34 cellular contexts compared by ENCODE assay signal in genomic region chr3:117255736-117256135, GRCh38.
DNase-seq lines count a peak whose midpoint lies in the region; ATAC-seq, FAIRE-seq and TF ChIP-seq lines count a peak whose summit lies in the region.
"Had no signal": no experiment of that assay in that cellular context is flagged by ENCODE, and none has a peak within 500 bp of the region (broad histone marks: within the 10 kb centered on the region; RNA-seq: fewer than 3 reads in every experiment).

No MANE protein-coding gene starts in this region.

- H4K20me1 ChIP-seq in HepG2 (ENCODE audit: insufficient read depth, low read length): no peaks in the 10 kb centered on the region
- H4K20me1 ChIP-seq: BLaER1; BLaER1 treated with 17β-estradiol and CSF1 and Interleukin-3, amounts not matched to agents 10 nM and 100 nM had no signal

- POLR2A ChIA-PET in HepG2 (lab: Yijun Ruan, JAX): no interaction called here

- H3K9me3 ChIP-seq in liver (ENCODE audit: control insufficient read depth in 4 of 4, low read length in 3 of 4): no peaks in the 10 kb centered on the region
- no peaks in the 10 kb centered on the region for H3K9me3 ChIP-seq in HepG2 (ENCODE audit: low read length)
- H3K9me3 ChIP-seq in right lobe of liver: no peaks in the 10 kb centered on the region
- H3K9me3 ChIP-seq in trophoblast cell (ENCODE audit: insufficient read depth, low read depth, low read length): no peaks in the 10 kb centered on the region
- H3K9me3 ChIP-seq: A549; BE2C; BLaER1; BLaER1 treated with 17β-estradiol and CSF1 and Interleukin-3, amounts not matched to agents 10 nM and 100 nM; Caco-2 had no signal

- H3K27ac ChIP-seq in liver (ENCODE audit: low read depth in 1 of 2, low read length in 2 of 2) (no peak overlapping the region), HepG2 (ENCODE audit: extremely low read length, insufficient read depth, low read length) (no peak overlapping the region), right lobe of liver (peak overlapping the region in 1 of 3 donors; percentile 32), trophoblast cell (ENCODE audit: low read depth, low read length) (no peak overlapping the region)
- H3K27ac ChIP-seq: 22Rv1; A549; BLaER1; BLaER1 treated with 17β-estradiol and CSF1 and Interleukin-3, amounts not matched to agents 10 nM and 100 nM; C4-2B had no signal

- TF ChIP-seq CTCF in liver (IDR thresholded peaks at IDR 0.05; ENCODE audit: low read depth, low read length, missing input control) (no peak), HepG2 (CRISPR knock-in tag; IDR thresholded peaks at IDR 0.05) (no peak), D721Med (IDR thresholded peaks at IDR 0.05; ENCODE audit: insufficient read depth, missing control alignments) (no peak), right lobe of liver (IDR thresholded peaks at IDR 0.05) (no peak)

- no peak for TF ChIP-seq EP300 in HepG2 (IDR thresholded peaks at IDR 0.05; ENCODE audit: low read depth in 2 of 2, low read length in 2 of 2)
- no peak for TF ChIP-seq EP300 in HepG2 (CRISPR knock-in tag; IDR thresholded peaks at IDR 0.05; ENCODE audit: borderline replicate concordance)

- H3K4me3 ChIP-seq in liver (ENCODE audit: low read depth in 1 of 3, low read length in 3 of 3) (no peak overlapping the region), HepG2 (replicated peaks in 1 of 3; ENCODE audit: insufficient read depth in 1 of 3, low read depth in 2 of 3, low read length in 3 of 3) (no peak overlapping the region), right lobe of liver (no peak overlapping the region), trophoblast cell (ENCODE audit: low read depth, low read length) (no peak overlapping the region)
- H3K4me3 ChIP-seq: A549; BLaER1; BLaER1 treated with 17β-estradiol and CSF1 and Interleukin-3, amounts not matched to agents 10 nM and 100 nM had no signal

- no peak for TF ChIP-seq RAD21 in liver (IDR thresholded peaks at IDR 0.05)
- no peak for TF ChIP-seq RAD21 in HepG2 (CRISPR knock-in tag; IDR thresholded peaks at IDR 0.05)

- H2BK12ac ChIP-seq in trophoblast cell (ENCODE audit: low read length): no peak overlapping the region

- H3K79me2 ChIP-seq in HepG2 (ENCODE audit: insufficient read depth, low read length): no peaks in the 10 kb centered on the region
- no peaks in the 10 kb centered on the region for H3K79me2 ChIP-seq in trophoblast cell (ENCODE audit: control insufficient read depth, insufficient read depth, low read length, poor library complexity)

- FAIRE-seq in HepG2 (lab: Jason Lieb, UNC): no peak
- FAIRE-seq in D721Med (lab: Jason Lieb, UNC): peak; percentile 25
- no peak for FAIRE-seq in HTR-8/SVneo (lab: Jason Lieb, UNC)
- FAIRE-seq: A204.1, A549 had no signal

- no peak overlapping the region for H3K4ac ChIP-seq in trophoblast cell (ENCODE audit: low read depth, low read length)

- H3K79me1 ChIP-seq in trophoblast cell (ENCODE audit: low read length): no peaks in the 10 kb centered on the region

- no peak overlapping the region for H3K18ac ChIP-seq in trophoblast cell (ENCODE audit: low read length)

- H4K91ac ChIP-seq in trophoblast cell (ENCODE audit: low read depth, low read length): no peak overlapping the region

- H3K36me3 ChIP-seq in liver (ENCODE audit: control insufficient read depth in 4 of 4, insufficient read depth in 3 of 4, low read depth in 1 of 4, low read length in 3 of 4) (no peaks in the 10 kb centered on the region), HepG2 (replicated peaks in 1 of 2; ENCODE audit: control insufficient read depth in 1 of 2, insufficient read depth in 2 of 2, low read length in 2 of 2) (no peaks in the 10 kb centered on the region), right lobe of liver (no peaks in the 10 kb centered on the region), trophoblast cell (ENCODE audit: control insufficient read depth in 1 of 2, insufficient read depth in 2 of 2, low read length in 2 of 2) (no peaks in the 10 kb centered on the region)
- H3K36me3 ChIP-seq: BE2C; BLaER1; BLaER1 treated with 17β-estradiol and CSF1 and Interleukin-3, amounts not matched to agents 10 nM and 100 nM had no signal

- H3K23ac ChIP-seq in trophoblast cell (ENCODE audit: low read length): no peak overlapping the region

- H3K4me1 ChIP-seq in liver (ENCODE audit: control insufficient read depth in 4 of 4, insufficient read depth in 4 of 4, low read length in 3 of 4) (peaks cover 2 to 10% (median 7%) of the 10 kb centered on the region in 4 donors), HepG2 (ENCODE audit: insufficient read depth, low read length) (no peaks in the 10 kb centered on the region), right lobe of liver (peaks cover 0 to 13% (median 0%) of the 10 kb centered on the region in 4 donors), trophoblast cell (ENCODE audit: control insufficient read depth in 1 of 2, insufficient read depth in 2 of 2, low read length in 2 of 2) (no peaks in the 10 kb centered on the region)
- H3K4me1 ChIP-seq: BE2C; BLaER1; BLaER1 treated with 17β-estradiol and CSF1 and Interleukin-3, amounts not matched to agents 10 nM and 100 nM had no signal

- no peak for TF ChIP-seq POLR2A in HepG2 (IDR thresholded peaks at IDR 0.05; ENCODE audit: insufficient read depth in 1 of 2, low read depth in 2 of 2, low read length in 2 of 2)
- TF ChIP-seq POLR2A in right lobe of liver (IDR thresholded peaks at IDR 0.05): no peak

- no peak overlapping the region for H2BK5ac ChIP-seq in trophoblast cell (ENCODE audit: low read depth, low read length, poor library complexity)

- BruUV-seq in HepG2 (replicated peaks; lab: Mats Ljungman, UMichigan): no TSS peak

- ATAC-seq in HepG2: no peak
- ATAC-seq in left lobe of liver: peak; percentile 58
- ATAC-seq in right lobe of liver: peak; percentile 39 to 89 (median 58)
- ATAC-seq: A549; CD8-positive, alpha-beta T cell had no signal

- CTCF ChIA-PET in HepG2 (lab: Yijun Ruan, JAX; ENCODE audit: low intra/inter-chr PET ratio, low total read pairs): no interaction called here

- H3K27me3 ChIP-seq in liver (ENCODE audit: control insufficient read depth in 4 of 4, insufficient read depth in 4 of 4, low read length in 3 of 4) (no peaks in the 10 kb centered on the region), HepG2 (ENCODE audit: control insufficient read depth in 1 of 2, insufficient read depth in 2 of 2, low read length in 2 of 2) (no peaks in the 10 kb centered on the region; a peak in 1 of 5 replicates), right lobe of liver (no peaks in the 10 kb centered on the region), trophoblast cell (ENCODE audit: insufficient read depth, low read length) (no peaks in the 10 kb centered on the region)
- H3K27me3 ChIP-seq: BE2C; BLaER1; BLaER1 treated with 17β-estradiol and CSF1 and Interleukin-3, amounts not matched to agents 10 nM and 100 nM had no signal

- no peak overlapping the region for H4K12ac ChIP-seq in trophoblast cell (ENCODE audit: low read depth, low read length)

- no peak overlapping the region for H3K14ac ChIP-seq in trophoblast cell (ENCODE audit: low read length)

- no peak overlapping the region for H2AK5ac ChIP-seq in trophoblast cell (ENCODE audit: low read length)

- intact Hi-C loops in HepG2 (cut with micrococcal nuclease; ENCODE audit: unreplicated experiment): no loop called here
- intact Hi-C loops in right lobe of liver (cut with DNase I): no loop called here

- WGBS in liver: 92% methylated on average over 1 of the region's 1 CpG
- 3% methylated on average over 1 of the region's 1 CpG for WGBS in HepG2 (ENCODE audit: low lambda C conversion rate)
- 71% methylated on average over 1 of the region's 1 CpG for WGBS in right lobe of liver (ENCODE audit: insufficient coverage, low coverage, low lambda C conversion rate, missing lambda C conversion rate)
- no CpG with 5 or more reads among the region's 1 CpG for WGBS in trophoblast cell (ENCODE audit: extremely low coverage, insufficient coverage, insufficient read length)

- no peak overlapping the region for H2AFZ ChIP-seq in HepG2 (ENCODE audit: low read length)
- no peak overlapping the region for H2AFZ ChIP-seq in trophoblast cell (ENCODE audit: insufficient read depth, low read length, poor library complexity)

- H3K9ac ChIP-seq in liver (ENCODE audit: low read depth in 1 of 2, low read length in 2 of 2) (no peak overlapping the region), HepG2 (ENCODE audit: insufficient read depth, low read depth, low read length) (no peak overlapping the region), trophoblast cell (ENCODE audit: low read length) (no peak overlapping the region)
- H3K9ac ChIP-seq: BLaER1; BLaER1 treated with 17β-estradiol and CSF1 and Interleukin-3, amounts not matched to agents 10 nM and 100 nM had no signal

- H4K8ac ChIP-seq in trophoblast cell (ENCODE audit: low read depth, low read length): no peak overlapping the region

- H2BK120ac ChIP-seq in trophoblast cell (ENCODE audit: insufficient read depth, low read length, poor library complexity): no peak overlapping the region

- in situ Hi-C loops in HepG2 (cut with HindIII; ENCODE audit: extremely low pct_ligation_motif_present, low pct_unique_long_range_greater_than_20kb): no loop called here

- H3K4me2 ChIP-seq in HepG2 (ENCODE audit: low read depth, low read length): no peak overlapping the region
- H3K4me2 ChIP-seq in trophoblast cell (ENCODE audit: low read length): no peak overlapping the region
- H3K4me2 ChIP-seq: A549; BLaER1; BLaER1 treated with 17β-estradiol and CSF1 and Interleukin-3, amounts not matched to agents 10 nM and 100 nM had no signal

- DNase-seq in HepG2 (ENCODE audit: low spot score): no peak
- no peak for DNase-seq in D721Med (ENCODE audit: insufficient read length, low spot score)
- DNase-seq in left lobe of liver (ENCODE audit: low spot score): no peak
- DNase-seq in right lobe of liver: no peak
- no peak for DNase-seq in trophoblast cell
- DNase-seq in HTR-8/SVneo (ENCODE audit: insufficient read length, low spot score): no peak
- DNase-seq in KG1 (lab: John Stamatoyannopoulos, UW): no peak
- DNase-seq: 8988T; ACHN; AML-193; BE2C; C1 segment of cervical spinal cord; Caco-2; Calu3; CD4-positive, alpha-beta memory T cell; CD4-positive, alpha-beta T cell; CD4-positive, CD25-positive, alpha-beta regulatory T cell; CD8-positive, alpha-beta memory T cell; CD8-positive, alpha-beta T cell; COR-L47; DMS 273 treated with DMSO at 0.1 percent for 48 hours; DMS153; DMS53; DMS79; DMS79 treated with DMSO at 0.1 percent for 48 hours; DND-41; EL had no signal

TF ChIP-seq in liver, 16 proteins besides CTCF, POLR2A, EP300 and RAD21:
- peak in 1 of 2 donors; percentile 15 for TF ChIP-seq RXRA (IDR thresholded peaks at IDR 0.05)
- peak; percentile 53 for TF ChIP-seq SP1 (IDR thresholded peaks at IDR 0.05)
- TF ChIP-seq YY1 (IDR thresholded peaks at IDR 0.05): peak; percentile 31
- TF ChIP-seq GABPA (IDR thresholded peaks at IDR 0.05 in 1 of 2, conservative IDR thresholded peaks at IDR 0.05 in 1 of 2): no peak
TF ChIP-seq in liver: peak in this region for 3.

TF ChIP-seq in HepG2, 621 proteins besides CTCF, POLR2A, EP300 and RAD21:
- TF ChIP-seq ZNF768 (CRISPR knock-in tag; IDR thresholded peaks at IDR 0.05) (no peak), BRD4 (CRISPR knock-in tag; IDR thresholded peaks at IDR 0.05) (no peak)
